In genomic region chr20:54476336-54476928, GRCh38 we compare ENCODE assay signal across 11 cellular contexts. TPM values are rescaled to one million over a fixed set of nuclear protein-coding genes. Genes with fewer than 3 reads are reported as not detected.
DNase-seq lines count a peak whose midpoint lies in the region; ATAC-seq, FAIRE-seq and TF ChIP-seq lines count a peak whose summit lies in the region.
"Had no signal": no experiment of that assay in that cellular context is flagged by ENCODE, and none has a peak within 500 bp of the region (broad histone marks: within the 10 kb centered on the region; RNA-seq: fewer than 3 reads in every experiment).

No MANE protein-coding gene starts in this region.

- H3K9me3 ChIP-seq in adipocyte (ENCODE audit: control insufficient read depth, low read length) (no peaks in the 10 kb centered on the region), kidney (ENCODE audit: control insufficient read depth in 1 of 2, low read length in 2 of 2) (no peaks in the 10 kb centered on the region), skeletal muscle tissue (ENCODE audit: control insufficient read depth in 3 of 3, low read length in 3 of 3) (no peaks in the 10 kb centered on the region)

- ATAC-seq in GM21825 (IDR thresholded peaks at IDR 0.05; ENCODE audit: unreplicated experiment) (no peak), HG02798 (IDR thresholded peaks at IDR 0.05; ENCODE audit: poor library complexity, unreplicated experiment) (no peak)
- ATAC-seq in activated CD4-positive, CD25-positive, alpha-beta regulatory T cell treated with anti-CD3 and anti-CD28 coated beads, Interleukin-2, amount 50 U/mL, for 24 hours: no peak
- ATAC-seq: activated CD8-positive, alpha-beta T cell treated with anti-CD3 and anti-CD28 coated beads, Interleukin-2, amount 10 ng/mL, durations not matched to agents 7 days and 5 days had no signal

- H3K4me1 ChIP-seq in adipocyte (ENCODE audit: control insufficient read depth, insufficient read depth, low read length) (peaks cover 19% of the 10 kb centered on the region), kidney (ENCODE audit: control insufficient read depth in 1 of 2, insufficient read depth in 1 of 2, low read depth in 1 of 2, low read length in 2 of 2) (peaks cover 0 to 5% of the 10 kb centered on the region in 2 donors), skeletal muscle tissue (ENCODE audit: control insufficient read depth in 3 of 3, insufficient read depth in 3 of 3, low read length in 3 of 3) (peaks cover 6 to 22% (median 16%) of the 10 kb centered on the region in 3 donors)

- peaks cover 24% of the 10 kb centered on the region for H3K27me3 ChIP-seq in H7 (ENCODE audit: control insufficient read depth, insufficient read depth, low read length)
- H3K27me3 ChIP-seq in adipocyte (replicated peaks; ENCODE audit: control insufficient read depth, insufficient read depth, low read length): no peaks in the 10 kb centered on the region
- H3K27me3 ChIP-seq in skeletal muscle tissue (ENCODE audit: control insufficient read depth in 3 of 3, insufficient read depth in 3 of 3, low read length in 3 of 3): peaks cover 0 to 15% (median 4%) of the 10 kb centered on the region in 3 donors

- H3K4me3 ChIP-seq in H7 (ENCODE audit: insufficient read depth, low read depth, low read length) (peak overlapping the region; percentile 81), adipocyte (ENCODE audit: low read length) (peak overlapping the region; percentile 95), kidney (ENCODE audit: low read length in 2 of 2) (peak overlapping the region; percentile 55 to 58), skeletal muscle tissue (ENCODE audit: low read length in 3 of 3) (peak overlapping the region; percentile 68 to 86 (median 73))

- H3K27ac ChIP-seq in kidney (ENCODE audit: low read depth in 2 of 2, low read length in 2 of 2) (no peak overlapping the region), skeletal muscle tissue (ENCODE audit: low read depth, low read length) (peak overlapping the region; percentile 87)

- H3K9ac ChIP-seq in adipocyte (ENCODE audit: low read length): peak overlapping the region; percentile 84
- peak overlapping the region in 1 of 2 donors; percentile 49 for H3K9ac ChIP-seq in kidney (ENCODE audit: low read length in 2 of 2)
- peak overlapping the region; percentile 77 to 86 (median 78) for H3K9ac ChIP-seq in skeletal muscle tissue (ENCODE audit: low read depth in 1 of 3, low read length in 3 of 3)

- H3K36me3 ChIP-seq in H7 (replicated peaks; ENCODE audit: control insufficient read depth, insufficient read depth, low read length) (no peaks in the 10 kb centered on the region), adipocyte (ENCODE audit: control insufficient read depth, insufficient read depth, low read length, severe bottlenecking) (no peaks in the 10 kb centered on the region), kidney (ENCODE audit: control insufficient read depth in 1 of 2, insufficient read depth in 2 of 2, low read length in 2 of 2) (no peaks in the 10 kb centered on the region), skeletal muscle tissue (ENCODE audit: control insufficient read depth in 3 of 3, insufficient read depth in 3 of 3, low read length in 3 of 3) (no peaks in the 10 kb centered on the region)

- DNase-seq in H7 (peak; percentile 49), adipocyte (ENCODE audit: low read depth) (peak; percentile 44), kidney (no peak)
- DNase-seq in activated CD8-positive, alpha-beta memory T cell treated with anti-CD3 and anti-CD28 coated beads for 24 hours: no peak
- DNase-seq: activated CD8-positive, alpha-beta T cell treated with anti-CD3 and anti-CD28 coated beads, Interleukin-2, amount 10 ng/mL, durations not matched to agents 7 days and 5 days; GDM1; RPMI8226 had no signal

- intact Hi-C loops in kidney (cut with DNase I): no loop called here

- TF ChIP-seq CTCF in kidney (IDR thresholded peaks at IDR 0.05; ENCODE audit: borderline replicate concordance, extremely low read depth, insufficient read depth): no peak

- FAIRE-seq in kidney (lab: Jason Lieb, UNC): no peak

RNA-seq across cellular contexts. Expression of gene DOK5, which starts 1.0 kb away (rescaled TPM):
- total RNA-seq in H7 (2014; rRNA removed; shearing (Covaris generic)): 2.3 and 4.0 TPM in 2 replicates
- total RNA-seq in kidney (5.4 TPM), skeletal muscle tissue (31.3 TPM)
- polyA plus RNA-seq in kidney (ENCODE audit: insufficient read depth, low read depth, low replicate concordance): 4.8 TPM
- total RNA-seq: activated CD8-positive, alpha-beta T cell treated with anti-CD3 and anti-CD28 coated beads, Interleukin-2, amount 10 ng/mL, durations not matched to agents 7 days and 5 days had no signal

Comparison
In these comparisons a context has a peak if more than half of its experiments do, and no peak if none do; other contexts are left out.
1. DNase-seq: peak in H7 (single experiment) and adipocyte (single experiment); none in kidney (single experiment) and activated CD8-positive, alpha-beta memory T cell treated with anti-CD3 and anti-CD28 coated beads for 24 hours (single experiment).
2. Peak in every context shown above with its lines, with median percentiles within 50 percentile points of each other: H3K4me3 ChIP-seq.